Comparison of ENCODE assay signal across 16 cellular contexts in the genomic region with DNA sequence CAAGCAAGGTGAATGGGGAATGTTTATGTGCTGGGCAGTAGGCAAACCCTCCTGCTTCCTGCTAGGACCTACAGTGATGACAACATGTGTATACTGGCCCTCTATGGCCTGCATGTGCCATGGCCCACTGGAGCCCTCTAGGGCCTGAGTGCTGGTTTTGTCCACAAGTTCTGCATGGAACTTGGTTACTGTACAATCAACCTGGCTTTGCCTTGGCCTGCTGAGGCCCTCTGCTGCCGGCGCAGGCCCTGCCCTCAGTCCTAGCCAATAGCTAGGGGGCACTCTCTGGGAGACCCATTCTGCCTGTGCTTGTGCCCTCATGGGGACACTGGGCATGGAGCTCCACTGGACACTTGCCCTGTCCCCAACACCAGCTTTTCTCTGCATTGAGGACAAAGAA.
A peak's percentile ranks its signal among the peaks of the same experiment; 100 is the strongest.
DNase-seq lines count a peak whose midpoint lies in the region; ATAC-seq and TF ChIP-seq lines count a peak whose summit lies in the region.
"Had no signal": no experiment of that assay in that cellular context is flagged by ENCODE, and none has a peak within 500 bp of the region (broad histone marks: within the 10 kb centered on the region; RNA-seq: fewer than 3 reads in every experiment).

No MANE protein-coding gene starts in this region.

- H3K4me1 ChIP-seq in liver (ENCODE audit: control insufficient read depth in 4 of 4, insufficient read depth in 4 of 4, low read length in 3 of 4), result no peaks in the 10 kb centered on the region
- H3K4me1 ChIP-seq: Caco-2 had no signal

- no peaks in the 10 kb centered on the region for H3K36me3 ChIP-seq in liver (ENCODE audit: control insufficient read depth in 4 of 4, insufficient read depth in 3 of 4, low read depth in 1 of 4, low read length in 3 of 4)
- H3K36me3 ChIP-seq: neutrophil had no signal

- H3K27me3 ChIP-seq in liver (ENCODE audit: control insufficient read depth in 4 of 4, insufficient read depth in 4 of 4, low read length in 3 of 4), result peaks cover 0 to 20% (median 2%) of the 10 kb centered on the region in 4 donors

- H3K4me3 ChIP-seq in astrocyte of the cerebellum (ENCODE audit: low read depth, low read length) (no peak overlapping the region), liver (ENCODE audit: low read depth in 1 of 3, low read length in 3 of 3) (no peak overlapping the region)
- H3K4me3 ChIP-seq: dorsolateral prefrontal cortex had no signal

- no peak overlapping the region for H3K27ac ChIP-seq in liver (ENCODE audit: low read depth in 1 of 2, low read length in 2 of 2)
- H3K27ac ChIP-seq: dorsolateral prefrontal cortex, neutrophil, RWPE1 had no signal

- DNase-seq in EH (ENCODE audit: low read depth) (peak; percentile 67), LHCN-M2 (ENCODE audit: low read depth) (peak; percentile 18), astrocyte of the cerebellum (ENCODE audit: low read depth) (no peak), G401 (ENCODE audit: low spot score) (no peak), HPDE6-E6E7 (ENCODE audit: extremely low spot score) (no peak)
- DNase-seq: activated CD4-positive, alpha-beta memory T cell treated with anti-CD3 and anti-CD28 coated beads, Interleukin-2, amount 10 ng/mL, durations not matched to agents 7 days and 5 days; amygdala; Caco-2; dorsolateral prefrontal cortex; NCI-H446 treated with DMSO at 0.1 percent for 48 hours; T-helper 9 cell had no signal

- peak; percentile 10 to 38 for TF ChIP-seq RAD21 in liver (IDR thresholded peaks at IDR 0.05)

- H3K9me3 ChIP-seq in liver (ENCODE audit: control insufficient read depth in 4 of 4, low read length in 3 of 4), result no peaks in the 10 kb centered on the region
- H3K9me3 ChIP-seq: Caco-2, neutrophil had no signal

- TF ChIP-seq CTCF in astrocyte of the cerebellum (IDR thresholded peaks at IDR 0.05; ENCODE audit: low read depth, low read length, missing control alignments), result peak; percentile 14
- TF ChIP-seq CTCF in liver (IDR thresholded peaks at IDR 0.05; ENCODE audit: low read depth, low read length, missing input control), result no peak

- WGBS in liver, result 70% methylated on average over 2 of the region's 2 CpGs

- no peak overlapping the region for H3K9ac ChIP-seq in liver (ENCODE audit: low read depth in 1 of 2, low read length in 2 of 2)

- in situ Hi-C loops in astrocyte of the cerebellum (cut with HindIII; ENCODE audit: low sequenced_read_pairs) (no loop called here), G401 (cut with HindIII; ENCODE audit: low sequenced_read_pairs) (no loop called here)

- ATAC-seq in HG02759 (IDR thresholded peaks at IDR 0.05; ENCODE audit: unreplicated experiment), result no peak
- ATAC-seq: activated T-helper 17 cell treated with anti-CD3 and anti-CD28 coated beads, Interleukin-2, amount 50 U/mL, for 72 hours had no signal

TF ChIP-seq in liver, 16 proteins besides CTCF, POLR2A, EP300 and RAD21:
- TF ChIP-seq TAF1 (conservative IDR thresholded peaks at IDR 0.05), result no peak
- TF ChIP-seq RXRA (IDR thresholded peaks at IDR 0.05), result no peak
- no peak for TF ChIP-seq EGR1 (IDR thresholded peaks at IDR 0.05; ENCODE audit: low read depth in 2 of 2)
- TF ChIP-seq, protein P1, sequence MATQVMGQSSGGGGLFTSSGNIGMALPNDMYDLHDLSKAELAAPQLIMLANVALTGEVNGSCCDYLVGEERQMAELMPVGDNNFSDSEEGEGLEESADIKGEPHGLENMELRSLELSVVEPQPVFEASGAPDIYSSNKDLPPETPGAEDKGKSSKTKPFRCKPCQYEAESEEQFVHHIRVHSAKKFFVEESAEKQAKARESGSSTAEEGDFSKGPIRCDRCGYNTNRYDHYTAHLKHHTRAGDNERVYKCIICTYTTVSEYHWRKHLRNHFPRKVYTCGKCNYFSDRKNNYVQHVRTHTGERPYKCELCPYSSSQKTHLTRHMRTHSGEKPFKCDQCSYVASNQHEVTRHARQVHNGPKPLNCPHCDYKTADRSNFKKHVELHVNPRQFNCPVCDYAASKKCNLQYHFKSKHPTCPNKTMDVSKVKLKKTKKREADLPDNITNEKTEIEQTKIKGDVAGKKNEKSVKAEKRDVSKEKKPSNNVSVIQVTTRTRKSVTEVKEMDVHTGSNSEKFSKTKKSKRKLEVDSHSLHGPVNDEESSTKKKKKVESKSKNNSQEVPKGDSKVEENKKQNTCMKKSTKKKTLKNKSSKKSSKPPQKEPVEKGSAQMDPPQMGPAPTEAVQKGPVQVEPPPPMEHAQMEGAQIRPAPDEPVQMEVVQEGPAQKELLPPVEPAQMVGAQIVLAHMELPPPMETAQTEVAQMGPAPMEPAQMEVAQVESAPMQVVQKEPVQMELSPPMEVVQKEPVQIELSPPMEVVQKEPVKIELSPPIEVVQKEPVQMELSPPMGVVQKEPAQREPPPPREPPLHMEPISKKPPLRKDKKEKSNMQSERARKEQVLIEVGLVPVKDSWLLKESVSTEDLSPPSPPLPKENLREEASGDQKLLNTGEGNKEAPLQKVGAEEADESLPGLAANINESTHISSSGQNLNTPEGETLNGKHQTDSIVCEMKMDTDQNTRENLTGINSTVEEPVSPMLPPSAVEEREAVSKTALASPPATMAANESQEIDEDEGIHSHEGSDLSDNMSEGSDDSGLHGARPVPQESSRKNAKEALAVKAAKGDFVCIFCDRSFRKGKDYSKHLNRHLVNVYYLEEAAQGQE (IDR thresholded peaks at IDR 0.05), result no peak
- TF ChIP-seq JUND (IDR thresholded peaks at IDR 0.05), result no peak
- TF ChIP-seq, protein P2, sequence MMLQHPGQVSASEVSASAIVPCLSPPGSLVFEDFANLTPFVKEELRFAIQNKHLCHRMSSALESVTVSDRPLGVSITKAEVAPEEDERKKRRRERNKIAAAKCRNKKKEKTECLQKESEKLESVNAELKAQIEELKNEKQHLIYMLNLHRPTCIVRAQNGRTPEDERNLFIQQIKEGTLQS (IDR thresholded peaks at IDR 0.05), result no peak
- no peak for TF ChIP-seq NR2F2 (IDR thresholded peaks at IDR 0.05)
- TF ChIP-seq SP1 (IDR thresholded peaks at IDR 0.05), result no peak
- no peak for TF ChIP-seq HNF4G (IDR thresholded peaks at IDR 0.05)
- TF ChIP-seq, protein P3, sequence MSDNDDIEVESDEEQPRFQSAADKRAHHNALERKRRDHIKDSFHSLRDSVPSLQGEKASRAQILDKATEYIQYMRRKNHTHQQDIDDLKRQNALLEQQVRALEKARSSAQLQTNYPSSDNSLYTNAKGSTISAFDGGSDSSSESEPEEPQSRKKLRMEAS (IDR thresholded peaks at IDR 0.05), result no peak
- TF ChIP-seq FOXA1 (IDR thresholded peaks at IDR 0.05), result no peak
- TF ChIP-seq HNF4A (conservative IDR thresholded peaks at IDR 0.05), result no peak
- TF ChIP-seq, protein P4, sequence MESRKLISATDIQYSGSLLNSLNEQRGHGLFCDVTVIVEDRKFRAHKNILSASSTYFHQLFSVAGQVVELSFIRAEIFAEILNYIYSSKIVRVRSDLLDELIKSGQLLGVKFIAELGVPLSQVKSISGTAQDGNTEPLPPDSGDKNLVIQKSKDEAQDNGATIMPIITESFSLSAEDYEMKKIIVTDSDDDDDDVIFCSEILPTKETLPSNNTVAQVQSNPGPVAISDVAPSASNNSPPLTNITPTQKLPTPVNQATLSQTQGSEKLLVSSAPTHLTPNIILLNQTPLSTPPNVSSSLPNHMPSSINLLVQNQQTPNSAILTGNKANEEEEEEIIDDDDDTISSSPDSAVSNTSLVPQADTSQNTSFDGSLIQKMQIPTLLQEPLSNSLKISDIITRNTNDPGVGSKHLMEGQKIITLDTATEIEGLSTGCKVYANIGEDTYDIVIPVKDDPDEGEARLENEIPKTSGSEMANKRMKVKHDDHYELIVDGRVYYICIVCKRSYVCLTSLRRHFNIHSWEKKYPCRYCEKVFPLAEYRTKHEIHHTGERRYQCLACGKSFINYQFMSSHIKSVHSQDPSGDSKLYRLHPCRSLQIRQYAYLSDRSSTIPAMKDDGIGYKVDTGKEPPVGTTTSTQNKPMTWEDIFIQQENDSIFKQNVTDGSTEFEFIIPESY (IDR thresholded peaks at IDR 0.05), result no peak
- no peak for TF ChIP-seq GABPA (IDR thresholded peaks at IDR 0.05 in 1 of 2, conservative IDR thresholded peaks at IDR 0.05 in 1 of 2)

Comparison
In these comparisons a context has a peak if more than half of its experiments do, and no peak if none do; other contexts are left out.
1. DNase-seq: peak in EH (single experiment) and LHCN-M2 (single experiment); none in astrocyte of the cerebellum (single experiment), G401 (single experiment) and HPDE6-E6E7 (single experiment).